19 cellular contexts compared by ENCODE assay signal in genomic region chr6:79138146-79138545, GRCh38.
"Had no signal": no experiment of that assay in that cellular context is flagged by ENCODE, and none has a peak within 500 bp of the region (broad histone marks: within the 10 kb centered on the region; RNA-seq: fewer than 3 reads in every experiment).

No MANE protein-coding gene starts in this region.

- H3K9ac ChIP-seq: parathyroid adenoma had no signal

- DNase-seq: cerebellar nuclear complex; colonic mucosa; dermis blood vessel endothelial cell; esophagus squamous epithelium; foreskin keratinocyte; left colon; left ventricle myocardium superior; mesenchymal stem cell; naive B cell; nephron progenitor cell; psoas muscle; retina; stimulated activated CD4-positive, alpha-beta T cell treated with anti-CD3 and anti-CD28 coated beads, Interleukin-2, amount 100 ng/mL, for 48 hours; stimulated activated naive CD4-positive, alpha-beta T cell treated with Interleukin-2 at 50 U/mL for 16 hours; trophoblast cell had no signal

- H3K27ac Mint-ChIP-seq: naive B cell, nephron progenitor cell had no signal

- H3K4me1 ChIP-seq: colonic mucosa, esophagus squamous epithelium, foreskin keratinocyte, parathyroid adenoma, psoas muscle had no signal

- H3K4me1 Mint-ChIP-seq: naive B cell, nephron progenitor cell had no signal

- H3K9me3 ChIP-seq: colonic mucosa, psoas muscle had no signal

- H2AFZ ChIP-seq: hepatocyte, parathyroid adenoma had no signal

- H3K27me3 ChIP-seq: colonic mucosa, esophagus squamous epithelium, foreskin keratinocyte, hepatocyte had no signal

- H3K36me3 ChIP-seq: colonic mucosa, esophagus squamous epithelium had no signal

- H3K27ac ChIP-seq: colonic mucosa, esophagus squamous epithelium, foreskin keratinocyte, hepatocyte, parathyroid adenoma, psoas muscle had no signal

- H3K4me3 Mint-ChIP-seq: naive B cell, nephron progenitor cell had no signal

- H3K79me2 ChIP-seq: hepatocyte, parathyroid adenoma had no signal

- H3K4me3 ChIP-seq: colonic mucosa, esophagus squamous epithelium, hepatocyte, lung, psoas muscle, smooth muscle cell had no signal

- H3K4me2 ChIP-seq: hepatocyte, smooth muscle cell had no signal

- ATAC-seq: foreskin keratinocyte, left colon, left ventricle myocardium superior, psoas muscle had no signal
